ENCODE assay signal across 8 cellular contexts in the genomic region with DNA sequence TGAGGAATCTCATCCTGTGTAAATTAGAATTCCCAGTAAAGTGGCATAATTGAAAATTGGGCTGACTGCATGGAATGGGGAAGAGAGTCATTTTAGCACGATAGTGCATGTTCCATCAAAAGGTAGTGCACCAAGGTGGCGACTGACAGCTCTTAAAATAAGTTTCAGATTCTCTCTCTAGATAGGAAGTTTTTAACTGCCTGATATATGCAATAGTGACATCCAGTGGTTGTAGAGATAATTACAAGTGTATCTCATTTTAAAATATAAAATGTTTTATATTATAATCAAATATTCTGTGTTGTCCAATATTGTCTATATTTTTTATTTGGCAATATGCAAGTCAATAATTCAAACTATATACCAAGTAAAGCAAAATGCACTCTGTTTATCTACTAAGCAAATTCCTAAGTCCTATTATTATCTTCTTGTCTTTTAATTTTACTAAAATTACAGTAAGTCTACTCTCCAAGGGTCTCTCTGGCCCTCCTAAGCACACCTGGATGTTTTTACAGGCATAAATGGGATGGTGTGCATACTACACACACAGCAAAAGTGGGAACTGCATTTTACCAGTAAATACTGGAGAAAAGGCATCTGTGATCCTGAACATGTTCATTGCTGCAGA.
A peak's percentile ranks its signal among the peaks of the same experiment; 100 is the strongest.
DNase-seq lines count a peak whose midpoint lies in the region; ATAC-seq, FAIRE-seq and TF ChIP-seq lines count a peak whose summit lies in the region.

No MANE protein-coding gene starts in this region.

- no peaks in the 10 kb centered on the region for H3K9me3 ChIP-seq in A549
- H3K9me3 ChIP-seq in sigmoid colon = no peaks in the 10 kb centered on the region

- WGBS in A549 (ENCODE audit: missing lambda C conversion rate) = 0% methylated on average over 2 of the region's 2 CpGs
- whole genome bisulfite sequencing in sigmoid colon, 2 donors = 0 to 3% methylated on average over 2 of the region's 2 CpGs

- H3K4me1 ChIP-seq in A549 (no peaks in the 10 kb centered on the region), sigmoid colon (peaks cover 0 to 6% (median 2%) of the 10 kb centered on the region in 4 donors)

- TF ChIP-seq POLR2A in A549 (IDR thresholded peaks at IDR 0.05; ENCODE audit: low read length) (no peak), erythroblast (IDR thresholded peaks at IDR 0.05; ENCODE audit: low read length) (no peak), sigmoid colon (IDR thresholded peaks at IDR 0.05) (no peak)

- POLR2A ChIA-PET in A549 (lab: Yijun Ruan, JAX) = no interaction called here

- H3K4me3 ChIP-seq in A549 = no peak overlapping the region
- no peak overlapping the region for H3K4me3 ChIP-seq in sigmoid colon

- DNase-seq in A549 (ENCODE audit: low read depth in 1 of 2, low spot score in 1 of 2) (peak; percentile 10 to 37), ELR (ENCODE audit: low read depth) (peak; percentile 61), HS-5 (ENCODE audit: low read depth) (peak; percentile 18), RKO (ENCODE audit: low spot score) (peak; percentile 70), erythroblast (lab: John Stamatoyannopoulos, UW) (peak; percentile 4 to 28), sigmoid colon (no peak)
- no peak for DNase-seq in stimulated activated CD4-positive, alpha-beta T cell treated with anti-CD3 and anti-CD28 coated beads, Interleukin-15, amount 100 ng/mL, for 24 hours

- no peak for TF ChIP-seq EP300 in A549 (IDR thresholded peaks at IDR 0.05)
- no peak for TF ChIP-seq EP300 in sigmoid colon (IDR thresholded peaks at IDR 0.05)

- ATAC-seq in A549 (peak in 1 of 2 experiments; percentile 53; a peak in 3 of 6 replicates), HG02870 (IDR thresholded peaks at IDR 0.05; ENCODE audit: unreplicated experiment) (no peak)

- TF ChIP-seq RAD21 in A549 (conservative IDR thresholded peaks at IDR 0.05 in 1 of 2, IDR thresholded peaks at IDR 0.05 in 1 of 2) = peak; percentile 66

- CTCF ChIA-PET in A549 (lab: Yijun Ruan, JAX) = interaction anchor here (0.6 to 4.1 kb wide), 23 partner anchors 10 to 697 kb away, joined by 3 to 17 read pairs (median 3); partner anchors contain the start of gene HOXD8

- intact Hi-C loops in sigmoid colon (cut with DNase I) = loop anchor here (5.0 to 10.0 kb wide), 3 partner anchors 163 to 670 kb away; no protein-coding TSS in a partner anchor

- TF ChIP-seq CTCF in A549 (IDR thresholded peaks at IDR 0.05) = peak; percentile 59
- peak in 3 of 4 experiments; percentile 32 to 65 (median 34) for TF ChIP-seq CTCF in sigmoid colon (IDR thresholded peaks at IDR 0.05)

- H3K4me2 ChIP-seq in A549 = peak overlapping the region; percentile 28; the same call in 1 of the 3 replicates

- no peaks in the 10 kb centered on the region for H3K36me3 ChIP-seq in sigmoid colon

- H3K27ac ChIP-seq in A549 (no peak overlapping the region), sigmoid colon (no peak overlapping the region)

- no peak for FAIRE-seq in A549 (lab: Jason Lieb, UNC)

- no peaks in the 10 kb centered on the region for H3K27me3 ChIP-seq in sigmoid colon

TF ChIP-seq in A549, 52 proteins besides CTCF, POLR2A, EP300 and RAD21:
- TF ChIP-seq TP53 (CRISPR knock-in tag; IDR thresholded peaks at IDR 0.05) (no peak), HEYL (CRISPR knock-in tag; IDR thresholded peaks at IDR 0.05) (no peak), SMC3 (IDR thresholded peaks at IDR 0.05) (peak; percentile 58)

Comparison
In these comparisons a context has a peak if more than half of its experiments do, and no peak if none do; other contexts are left out.
1. DNase-seq: peak in A549 (2 of 2), ELR (single experiment), HS-5 (single experiment), RKO (single experiment) and erythroblast (2 of 2); none in sigmoid colon (single experiment) and stimulated activated CD4-positive, alpha-beta T cell treated with anti-CD3 and anti-CD28 coated beads, Interleukin-15, amount 100 ng/mL, for 24 hours (single experiment).